In the genomic region with DNA sequence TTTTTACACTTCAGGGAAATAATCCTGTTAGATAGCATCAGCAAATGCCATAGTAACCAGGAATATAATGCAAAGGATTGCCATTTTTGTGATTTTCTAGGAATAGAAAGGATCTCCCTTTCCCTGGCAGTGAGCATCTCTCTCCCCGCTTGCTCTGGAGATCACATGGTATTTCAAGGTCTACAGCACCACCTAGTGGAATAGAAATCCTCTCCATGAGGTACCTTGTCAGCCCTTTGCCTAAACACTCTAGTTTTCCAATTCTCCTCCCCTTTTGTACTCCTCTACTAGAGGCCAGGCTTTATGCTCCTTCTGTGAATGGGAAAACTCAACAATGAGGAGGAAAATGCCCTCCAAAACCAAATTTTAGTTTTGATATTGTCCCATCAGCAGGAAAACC, we compare ENCODE assay signal across 9 cellular contexts.
DNase-seq lines count a peak whose midpoint lies in the region; FAIRE-seq and TF ChIP-seq lines count a peak whose summit lies in the region.
"Had no signal": no experiment of that assay in that cellular context is flagged by ENCODE, and none has a peak within 500 bp of the region (broad histone marks: within the 10 kb centered on the region; RNA-seq: fewer than 3 reads in every experiment).

No MANE protein-coding gene starts in this region.

- no peaks in the 10 kb centered on the region for H3F3A ChIP-seq in SU-DHL-6 (ENCODE audit: insufficient read depth)

- H3K4me3 ChIP-seq in SU-DHL-6 (ENCODE audit: insufficient read depth, low read length, poor library complexity, severe bottlenecking) (no peak overlapping the region), ascending aorta (no peak overlapping the region)

- no peaks in the 10 kb centered on the region for H3K79me2 ChIP-seq in SU-DHL-6 (ENCODE audit: insufficient read depth, low read length)

- no peak overlapping the region for H3K4me2 ChIP-seq in SU-DHL-6 (ENCODE audit: low read depth, low read length, poor library complexity, severe bottlenecking)

- DNase-seq in D721Med (ENCODE audit: insufficient read length, low spot score) (peak; percentile 22), H54 (ENCODE audit: insufficient read length, low spot score) (peak; percentile 30), iPS-NIHi11 (ENCODE audit: low spot score) (peak; percentile 25), ascending aorta (ENCODE audit: low spot score in 2 of 2) (no peak), NCI-H1417 treated with DMSO at 0.1 percent for 48 hours (lab: John Stamatoyannopoulos, UW) (no peak), DMS153 (lab: John Stamatoyannopoulos, UW) (no peak)
- DNase-seq in stimulated activated naive CD4-positive, alpha-beta T cell treated with Interleukin-2 at 50 U/mL for 16 hours (lab: John Stamatoyannopoulos, UW): no peak
- DNase-seq: T-helper 17 cell had no signal

- no peak for TF ChIP-seq POLR2A in H54 (IDR thresholded peaks at IDR 0.05; ENCODE audit: low read depth, low read length)

- peaks cover 16% of the 10 kb centered on the region; the same call in 1 of the 2 replicates for H3K36me3 ChIP-seq in SU-DHL-6 (ENCODE audit: low read length)
- peaks cover 19 to 64% of the 10 kb centered on the region in 2 donors for H3K36me3 ChIP-seq in ascending aorta

- FAIRE-seq in D721Med (lab: Jason Lieb, UNC) (no peak), H54 (lab: Jason Lieb, UNC) (no peak)

- no peaks in the 10 kb centered on the region for H3K9me2 ChIP-seq in SU-DHL-6 (replicated peaks; ENCODE audit: insufficient read depth, low read length)

- H3K27me3 ChIP-seq in SU-DHL-6 (ENCODE audit: low read length) (no peaks in the 10 kb centered on the region), ascending aorta (no peaks in the 10 kb centered on the region)

- H3K27ac ChIP-seq in SU-DHL-6 (ENCODE audit: low read depth, low read length) (no peak overlapping the region), ascending aorta (no peak overlapping the region)

- H3K9me3 ChIP-seq in SU-DHL-6 (ENCODE audit: insufficient read depth, low read length) (peaks cover 23% of the 10 kb centered on the region; the same call in 1 of the 2 replicates), ascending aorta (peaks cover 65 to 87% of the 10 kb centered on the region in 2 donors)

- H3K4me1 ChIP-seq in ascending aorta: no peaks in the 10 kb centered on the region

- H3K9ac ChIP-seq in SU-DHL-6 (ENCODE audit: low read length): no peak overlapping the region

- no peaks in the 10 kb centered on the region for H4K20me1 ChIP-seq in SU-DHL-6 (ENCODE audit: low read depth, low read length)

- TF ChIP-seq CTCF in D721Med (IDR thresholded peaks at IDR 0.05; ENCODE audit: insufficient read depth, missing control alignments) (peak; percentile 26), SU-DHL-6 (IDR thresholded peaks at IDR 0.05; ENCODE audit: insufficient read depth, low read length, poor library complexity, severe bottlenecking) (peak; percentile 37), ascending aorta (IDR thresholded peaks at IDR 0.05) (no peak)

- H2AFZ ChIP-seq in SU-DHL-6 (ENCODE audit: low read depth, low read length, severe bottlenecking): no peak overlapping the region

- intact Hi-C loops in ascending aorta (cut with DNase I): no loop called here

Comparison
In these comparisons a context has a peak if more than half of its experiments do, and no peak if none do; other contexts are left out.
1. DNase-seq: peak in D721Med (single experiment), H54 (single experiment) and iPS-NIHi11 (single experiment); none in stimulated activated naive CD4-positive, alpha-beta T cell treated with Interleukin-2 at 50 U/mL for 16 hours (single experiment), ascending aorta (0 of 2), NCI-H1417 treated with DMSO at 0.1 percent for 48 hours (single experiment) and DMS153 (single experiment).
2. CTCF ChIP-seq: peak in D721Med (single experiment) and SU-DHL-6 (single experiment); none in ascending aorta (0 of 3).